ENCODE assay signal across 32 cellular contexts in the genomic region with DNA sequence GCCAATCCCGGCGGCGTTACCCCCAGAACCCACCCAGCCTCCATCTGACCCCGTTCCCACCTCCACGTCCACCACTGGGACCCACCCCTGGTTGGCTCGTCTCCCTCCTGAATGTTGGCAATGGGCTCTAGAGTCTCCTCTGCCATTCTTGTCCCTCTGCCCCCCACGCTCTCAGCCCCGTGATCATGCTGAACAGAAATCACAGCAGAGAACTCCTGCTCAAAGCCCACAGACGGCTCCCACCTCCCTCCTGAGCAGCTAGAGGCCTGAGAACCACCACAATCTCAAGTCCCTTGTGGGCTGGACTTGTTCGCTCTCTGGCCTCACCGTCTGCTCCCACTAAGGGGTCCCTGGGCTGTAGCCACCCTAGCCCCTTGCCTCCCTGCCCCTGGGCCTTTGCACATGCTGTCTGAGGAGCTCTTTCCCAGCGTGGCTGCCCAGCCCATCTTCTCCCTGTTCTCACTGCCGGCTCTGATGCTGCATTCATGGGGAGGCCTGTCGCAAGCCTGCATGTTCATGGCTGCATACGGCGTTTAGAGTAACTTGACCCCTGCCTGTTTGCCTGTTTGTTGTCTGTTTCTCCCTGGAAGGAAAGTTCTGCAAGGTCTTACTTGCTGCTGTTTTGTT. TPM values are rescaled to one million over a fixed set of nuclear protein-coding genes. Genes with fewer than 3 reads are reported as not detected.
"Had no signal": no experiment of that assay in that cellular context is flagged by ENCODE, and none has a peak within 500 bp of the region (broad histone marks: within the 10 kb centered on the region; RNA-seq: fewer than 3 reads in every experiment).

No MANE protein-coding gene starts in this region.

- H3K36me3 ChIP-seq: breast epithelium, esophagus muscularis mucosa, heart left ventricle, left lung, neutrophil, prostate gland, tibial nerve, WERI-Rb-1 had no signal

- H3K4me3 ChIP-seq: breast epithelium, esophagus muscularis mucosa, heart left ventricle, left lung, prostate gland, smooth muscle cell, tibial nerve had no signal

- H3K9me3 ChIP-seq: esophagus muscularis mucosa, heart left ventricle, left lung, neutrophil, prostate gland had no signal

- H3K27me3 Mint-ChIP-seq: activated CD8-positive, alpha-beta T cell treated with anti-CD3 and anti-CD28 coated beads for 36 hours; activated T-helper 17 cell treated with anti-CD3 and anti-CD28 coated beads, Interleukin-2, amount 50 U/mL, for 72 hours had no signal

- ATAC-seq: activated CD8-positive, alpha-beta T cell treated with anti-CD3 and anti-CD28 coated beads for 36 hours; activated T-cell treated with anti-CD3 and anti-CD28 coated beads, Interleukin-2, amount 50 U/mL, for 4 hours; activated T-helper 17 cell treated with anti-CD3 and anti-CD28 coated beads, Interleukin-2, amount 50 U/mL, for 72 hours; foreskin keratinocyte; heart left ventricle; left lung; naive thymus-derived CD8-positive, alpha-beta T cell; T-helper 17 cell had no signal

- H3K27ac ChIP-seq: breast epithelium, esophagus muscularis mucosa, foreskin keratinocyte, heart left ventricle, left lung, neutrophil, prostate gland, WERI-Rb-1 had no signal

- H3K4me2 ChIP-seq: smooth muscle cell had no signal

- H3K4me3 Mint-ChIP-seq: activated CD8-positive, alpha-beta T cell treated with anti-CD3 and anti-CD28 coated beads for 36 hours; activated T-cell treated with anti-CD3 and anti-CD28 coated beads, Interleukin-2, amount 50 U/mL, for 4 hours; activated T-helper 17 cell treated with anti-CD3 and anti-CD28 coated beads, Interleukin-2, amount 50 U/mL, for 72 hours; central memory CD8-positive, alpha-beta T cell; naive thymus-derived CD8-positive, alpha-beta T cell; T-helper 17 cell had no signal

- H3K27ac Mint-ChIP-seq: activated CD8-positive, alpha-beta T cell treated with anti-CD3 and anti-CD28 coated beads for 36 hours; activated T-helper 17 cell treated with anti-CD3 and anti-CD28 coated beads, Interleukin-2, amount 50 U/mL, for 72 hours; naive thymus-derived CD8-positive, alpha-beta T cell; T-helper 17 cell had no signal

- H3K4me1 Mint-ChIP-seq: activated T-helper 17 cell treated with anti-CD3 and anti-CD28 coated beads, Interleukin-2, amount 50 U/mL, for 72 hours; central memory CD8-positive, alpha-beta T cell; naive thymus-derived CD8-positive, alpha-beta T cell; T-helper 17 cell had no signal

- H3K4me1 ChIP-seq: breast epithelium, foreskin keratinocyte, left lung, prostate gland had no signal

- H3K9me3 Mint-ChIP-seq: central memory CD8-positive, alpha-beta T cell had no signal

- H3K36me3 Mint-ChIP-seq: naive thymus-derived CD8-positive, alpha-beta T cell had no signal

- FAIRE-seq: colon had no signal

- H3K27me3 ChIP-seq: breast epithelium, esophagus muscularis mucosa, foreskin keratinocyte, heart left ventricle, left lung, neutrophil, tibial nerve had no signal

- DNase-seq: activated CD4-positive, alpha-beta T cell treated with anti-CD3 and anti-CD28 coated beads for 1 hour; activated CD4-positive, alpha-beta T cell treated with anti-CD3 and anti-CD28 coated beads, Interleukin-2, amount 50 U/mL, for 1 hour; activated CD8-positive, alpha-beta T cell treated with anti-CD3 and anti-CD28 coated beads for 36 hours; activated gamma-delta T cell treated with Interleukin-2 at 50 U/mL for 16 hours; activated naive CD4-positive, alpha-beta T cell treated with anti-CD3 and anti-CD28 coated beads, Interleukin-2, amount 50 U/mL, for 16 hours; activated T-cell treated with anti-CD3 and anti-CD28 coated beads, Interleukin-2, amount 50 U/mL, for 4 hours; amniotic stem cell; dermis blood vessel endothelial cell; effector CD4-positive, alpha-beta T cell; foreskin keratinocyte; kidney glomerular epithelial cell; mammary epithelial cell; midbrain; retina; stimulated activated CD4-positive, alpha-beta T cell treated with anti-CD3 and anti-CD28 coated beads, Interleukin-15, amount 100 ng/mL, for 24 hours; stimulated activated naive CD4-positive, alpha-beta T cell; T-helper 17 cell; T1000; WERI-Rb-1 had no signal

RNA-seq across cellular contexts. Expression of a gene that starts 11.2 kb away (rescaled TPM):
- total RNA-seq: activated CD8-positive, alpha-beta T cell treated with anti-CD3 and anti-CD28 coated beads for 36 hours; activated T-cell treated with anti-CD3 and anti-CD28 coated beads, Interleukin-2, amount 50 U/mL, for 4 hours; activated T-helper 17 cell treated with anti-CD3 and anti-CD28 coated beads, Interleukin-2, amount 50 U/mL, for 72 hours; dermis blood vessel endothelial cell; foreskin keratinocyte; left lung; mammary epithelial cell; naive thymus-derived CD8-positive, alpha-beta T cell; smooth muscle cell; T-helper 17 cell; temporal lobe had no signal
- polyA plus RNA-seq: foreskin keratinocyte; naive thymus-derived CD8-positive, alpha-beta T cell; smooth muscle cell had no signal
